In the genomic region with DNA sequence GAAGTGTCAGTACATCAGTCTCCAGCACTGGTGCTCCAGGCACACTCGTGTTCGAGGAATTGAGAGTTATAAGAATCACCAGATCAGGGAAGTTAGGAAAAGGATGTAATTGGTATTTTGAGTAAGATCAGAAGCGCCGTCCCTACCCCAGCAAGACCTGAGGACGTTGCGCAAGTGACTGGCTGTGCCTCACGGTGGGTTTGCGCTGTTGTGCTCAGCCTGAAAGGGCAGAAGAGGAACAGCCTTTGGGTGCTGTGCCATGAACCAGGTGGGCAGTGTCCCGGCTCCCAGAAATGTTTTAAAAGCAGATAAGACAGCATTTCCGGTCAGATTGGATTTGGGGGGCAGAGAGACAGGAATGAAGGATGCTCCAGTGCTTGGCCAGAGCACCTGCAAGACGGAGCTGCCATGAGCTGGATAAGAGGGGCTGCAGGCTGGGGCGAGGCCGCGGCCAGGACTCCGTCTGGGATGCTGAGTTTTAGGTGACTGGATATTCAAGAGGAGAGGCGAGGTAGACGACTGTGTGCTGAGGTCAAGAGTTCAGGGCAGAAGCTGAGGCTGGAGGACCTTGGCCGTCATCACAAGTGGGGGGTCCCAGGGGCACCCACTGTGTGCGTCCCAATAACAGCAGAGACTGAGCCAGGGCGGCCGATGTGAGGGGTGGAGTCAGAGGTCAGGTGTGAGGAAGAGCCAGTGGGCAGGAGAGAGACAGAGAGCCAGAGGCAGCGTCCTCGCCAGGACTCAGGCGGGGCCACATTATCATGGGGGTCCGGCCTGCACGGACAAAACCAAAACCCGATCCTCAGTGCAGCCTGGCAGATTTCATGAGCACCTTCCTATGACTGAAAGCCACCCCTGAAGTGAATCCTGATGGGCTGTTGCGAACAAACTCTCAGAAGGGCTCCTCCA, we compare ENCODE assay signal across 23 cellular contexts.
"Had no signal": no experiment of that assay in that cellular context is flagged by ENCODE, and none has a peak within 500 bp of the region (broad histone marks: within the 10 kb centered on the region; RNA-seq: fewer than 3 reads in every experiment).

No MANE protein-coding gene starts in this region.

- H3K27ac Mint-ChIP-seq: mesothelial cell of epicardium had no signal

- H3K4me1 ChIP-seq: esophagus muscularis mucosa, foreskin keratinocyte, gastroesophageal sphincter, heart left ventricle, left lung, lower lobe of right lung had no signal

- H3K36me3 ChIP-seq: esophagus muscularis mucosa, gastroesophageal sphincter, heart left ventricle, left lung, lower lobe of right lung had no signal

- H3K4me2 ChIP-seq: hepatocyte had no signal

- H3K9me3 ChIP-seq: gastroesophageal sphincter, lower lobe of right lung, mucosa of descending colon had no signal

- H3K4me3 Mint-ChIP-seq: mesothelial cell of epicardium had no signal

- FAIRE-seq: colon, endothelial cell of umbilical vein, frontal cortex, islet of Langerhans, keratinocyte had no signal

- H3K36me3 Mint-ChIP-seq: mesothelial cell of epicardium had no signal

- H3K79me2 ChIP-seq: hepatocyte had no signal

- ATAC-seq: foreskin keratinocyte, gastroesophageal sphincter, heart left ventricle, left cardiac atrium, left lung, left ventricle myocardium superior, lower lobe of right lung, mucosa of descending colon had no signal

- H3K4me1 Mint-ChIP-seq: mesothelial cell of epicardium had no signal

- H3K27ac ChIP-seq: coronary artery, dorsolateral prefrontal cortex, esophagus muscularis mucosa, foreskin keratinocyte, gastroesophageal sphincter, heart left ventricle, hepatocyte, left lung, lower lobe of right lung had no signal

- DNase-seq: dermis blood vessel endothelial cell; dorsolateral prefrontal cortex; effector CD4-positive, alpha-beta T cell; effector memory CD4-positive, alpha-beta T cell; foreskin keratinocyte; heart left ventricle; hypothalamus; left cardiac atrium; left lung; left ventricle myocardium superior; lower lobe of right lung; mesenchymal stem cell; mucosa of descending colon had no signal

- H3K4me3 ChIP-seq: coronary artery, dorsolateral prefrontal cortex, esophagus muscularis mucosa, gastroesophageal sphincter, heart left ventricle, hepatocyte, left lung, lower lobe of right lung, mucosa of descending colon had no signal

- H3K27me3 ChIP-seq: dorsolateral prefrontal cortex, foreskin keratinocyte, hepatocyte had no signal

- H2AFZ ChIP-seq: hepatocyte had no signal
